22 cellular contexts compared by ENCODE assay signal in the genomic region with DNA sequence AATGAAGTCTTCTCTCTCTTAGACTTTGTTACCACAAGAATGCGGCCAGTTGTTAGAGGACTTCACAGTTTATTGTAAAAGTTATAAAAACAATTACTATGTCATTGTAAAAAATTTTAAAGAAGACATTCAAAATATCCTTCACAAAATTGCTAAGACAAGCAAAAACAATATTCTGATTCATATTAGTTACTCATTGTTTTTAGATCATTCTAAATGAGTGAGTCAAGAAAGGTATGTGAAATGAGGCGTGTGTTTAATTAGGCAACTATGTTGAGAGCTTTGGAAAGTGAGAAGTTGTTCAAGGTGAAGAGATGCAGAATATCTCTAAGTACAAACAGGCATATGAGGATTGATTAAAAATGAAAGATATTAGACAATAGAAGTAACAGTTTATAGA.
DNase-seq lines count a peak whose midpoint lies in the region; ATAC-seq, FAIRE-seq and TF ChIP-seq lines count a peak whose summit lies in the region.
"Had no signal": no experiment of that assay in that cellular context is flagged by ENCODE, and none has a peak within 500 bp of the region (broad histone marks: within the 10 kb centered on the region; RNA-seq: fewer than 3 reads in every experiment).

No MANE protein-coding gene starts in this region.

- POLR2A ChIA-PET in endothelial cell of umbilical vein (lab: Charles Lee): no interaction called here

- no peaks in the 10 kb centered on the region for H3K79me2 ChIP-seq in endothelial cell of umbilical vein (ENCODE audit: control insufficient read depth, insufficient read depth, low read length)

- no peak overlapping the region for H3K4me3 ChIP-seq in endothelial cell of umbilical vein (replicated peaks in 1 of 3; ENCODE audit: insufficient read depth in 1 of 3, low read depth in 1 of 3, low read length in 3 of 3)
- H3K4me3 ChIP-seq: BLaER1, SJSA1 had no signal

- no peak overlapping the region for H3K27ac ChIP-seq in endothelial cell of umbilical vein (ENCODE audit: insufficient read depth, low read depth, low read length)
- H3K27ac ChIP-seq: BLaER1, SJSA1 had no signal

- no peak for TF ChIP-seq POLR2A in endothelial cell of umbilical vein (IDR thresholded peaks at IDR 0.05; ENCODE audit: low read depth, low read length)

- BruUV-seq in endothelial cell of umbilical vein (replicated peaks; lab: Mats Ljungman, UMichigan): no TSS peak

- H3K4me1 Mint-ChIP-seq in effector memory CD8-positive, alpha-beta T cell (ENCODE audit: low read depth in 2 of 2): no peaks in the 10 kb centered on the region

- no peaks in the 10 kb centered on the region for H4K20me1 ChIP-seq in endothelial cell of umbilical vein (replicated peaks; ENCODE audit: control insufficient read depth, extremely low read depth, insufficient read depth, low read length)
- H4K20me1 ChIP-seq: BLaER1 had no signal

- no peaks in the 10 kb centered on the region for H3K27me3 Mint-ChIP-seq in effector memory CD8-positive, alpha-beta T cell
- H3K27me3 Mint-ChIP-seq: CD4-positive, alpha-beta T cell had no signal

- CTCF ChIA-PET in endothelial cell of umbilical vein (lab: Charles Lee): no interaction called here

- no peak overlapping the region for H3K9ac ChIP-seq in endothelial cell of umbilical vein (replicated peaks; ENCODE audit: extremely low read depth, insufficient read depth, low read length)
- H3K9ac ChIP-seq: BLaER1 had no signal

- intact Hi-C loops in endothelial cell of umbilical vein (cut with micrococcal nuclease): loop anchor here (5.0 kb wide), 1 partner anchor 61 kb away; no protein-coding TSS in a partner anchor

- no peak overlapping the region for H3K4me3 Mint-ChIP-seq in effector memory CD8-positive, alpha-beta T cell
- H3K4me3 Mint-ChIP-seq: CD4-positive, alpha-beta T cell had no signal

- H2AFZ ChIP-seq in endothelial cell of umbilical vein (ENCODE audit: low read depth, low read length): no peak overlapping the region

- DNase-seq in HS-5 (ENCODE audit: low read depth) (peak; percentile 14), RCC 7860 (ENCODE audit: low spot score) (no peak), endothelial cell of umbilical vein (ENCODE audit: low read depth, low spot score) (no peak), kidney tubule cell (ENCODE audit: low spot score) (peak; percentile 29), CD1c-positive myeloid dendritic cell (ENCODE audit: extremely low spot score) (no peak), GM20000 (ENCODE audit: low spot score) (no peak)
- DNase-seq in effector memory CD8-positive, alpha-beta T cell: no peak
- DNase-seq: CD4-positive, alpha-beta T cell; COR-L47; DMS53; HCEC 1CT; NCI-H1092 treated with DMSO at 0.1 percent for 48 hours; NCI-H1436; NCI-H187; NCI-H2081 treated with DMSO at 0.1 percent for 48 hours; NCI-H2171 treated with DMSO at 0.1 percent for 48 hours; NCI-H524; NCI-H748 treated with DMSO at 0.1 percent for 48 hours; Right ventricle myocardium superior had no signal

- TF ChIP-seq CTCF in endothelial cell of umbilical vein (IDR thresholded peaks at IDR 0.05; ENCODE audit: extremely low read depth in 1 of 2, insufficient read depth in 1 of 2, low read depth in 1 of 2, low read length in 2 of 2) (no peak), GM20000 (IDR thresholded peaks at IDR 0.05; ENCODE audit: extremely low read depth, missing control alignments) (no peak)

- no peaks in the 10 kb centered on the region for H3K9me3 ChIP-seq in endothelial cell of umbilical vein (replicated peaks; ENCODE audit: control insufficient read depth, insufficient read depth, low read length)
- H3K9me3 ChIP-seq: BLaER1, SJSA1 had no signal

- dilution Hi-C loops in endothelial cell of umbilical vein (cut with MboI; ENCODE audit: extremely low pct_ligation_motif_present, low sequenced_read_pairs): no loop called here

- H3K9me3 Mint-ChIP-seq in effector memory CD8-positive, alpha-beta T cell: peaks cover 7% of the 10 kb centered on the region in 2 donors

- H3K9me1 ChIP-seq in endothelial cell of umbilical vein (replicated peaks; ENCODE audit: control insufficient read depth, extremely low read depth, insufficient read depth, low read length): no peaks in the 10 kb centered on the region

- FAIRE-seq in RCC 7860 (lab: Jason Lieb, UNC) (peak; percentile 7), endothelial cell of umbilical vein (lab: Jason Lieb, UNC) (no peak)
- FAIRE-seq: H1 had no signal

- H3K4me1 ChIP-seq in endothelial cell of umbilical vein (ENCODE audit: control insufficient read depth, extremely low read depth, insufficient read depth, low read length): no peaks in the 10 kb centered on the region
- H3K4me1 ChIP-seq: BLaER1, SJSA1 had no signal

- no peak overlapping the region for H3K27ac Mint-ChIP-seq in effector memory CD8-positive, alpha-beta T cell
- H3K27ac Mint-ChIP-seq: CD4-positive, alpha-beta T cell had no signal

- ATAC-seq in effector memory CD8-positive, alpha-beta T cell (replicated peaks): no peak

- H3K36me3 ChIP-seq in endothelial cell of umbilical vein (ENCODE audit: control insufficient read depth in 2 of 2, extremely low read depth in 1 of 2, insufficient read depth in 2 of 2, low read length in 2 of 2): no peaks in the 10 kb centered on the region
- H3K36me3 ChIP-seq: BLaER1, SJSA1 had no signal

- no peaks in the 10 kb centered on the region for H3K27me3 ChIP-seq in endothelial cell of umbilical vein (ENCODE audit: control insufficient read depth in 2 of 2, insufficient read depth in 2 of 2, low read length in 2 of 2)
- H3K27me3 ChIP-seq: BLaER1, SJSA1 had no signal

- H3K36me3 Mint-ChIP-seq in effector memory CD8-positive, alpha-beta T cell (ENCODE audit: insufficient read depth): no peaks in the 10 kb centered on the region

- H3K4me2 ChIP-seq in endothelial cell of umbilical vein (ENCODE audit: insufficient read depth, low read length): no peak overlapping the region
- H3K4me2 ChIP-seq: BLaER1 had no signal

TF ChIP-seq in endothelial cell of umbilical vein, 7 proteins besides CTCF, POLR2A, EP300 and RAD21:
- TF ChIP-seq, protein P1, sequence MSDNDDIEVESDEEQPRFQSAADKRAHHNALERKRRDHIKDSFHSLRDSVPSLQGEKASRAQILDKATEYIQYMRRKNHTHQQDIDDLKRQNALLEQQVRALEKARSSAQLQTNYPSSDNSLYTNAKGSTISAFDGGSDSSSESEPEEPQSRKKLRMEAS (IDR thresholded peaks at IDR 0.05; ENCODE audit: insufficient read depth, insufficient read length): no peak
- TF ChIP-seq FOS (IDR thresholded peaks at IDR 0.05; ENCODE audit: borderline replicate concordance, insufficient read depth, low read length): peak; percentile 49
TF ChIP-seq in endothelial cell of umbilical vein: peak in this region for 1.

Comparison
In these comparisons a context has a peak if more than half of its experiments do, and no peak if none do; other contexts are left out.
1. DNase-seq: peak in HS-5 (single experiment) and kidney tubule cell (single experiment); none in RCC 7860 (single experiment), endothelial cell of umbilical vein (single experiment), CD1c-positive myeloid dendritic cell (single experiment), effector memory CD8-positive, alpha-beta T cell (0 of 3) and GM20000 (single experiment).